Comparison of ENCODE assay signal across 1 cellular context in genomic region chr13:49792550-49793324, GRCh38.
TF ChIP-seq lines count a peak whose summit lies in the region.

Gene KPNA3 (minus strand): TSS chr13:49792682. CDS start chr13:49792506, 176 bp downstream.

TF ChIP-seq in K562, 482 proteins besides CTCF, POLR2A, EP300 and RAD21 (continued from another document):
- TF ChIP-seq ZBTB33 (CRISPR knock-in tag; IDR thresholded peaks at IDR 0.05): no peak
